8 cellular contexts compared by ENCODE assay signal in the genomic region with DNA sequence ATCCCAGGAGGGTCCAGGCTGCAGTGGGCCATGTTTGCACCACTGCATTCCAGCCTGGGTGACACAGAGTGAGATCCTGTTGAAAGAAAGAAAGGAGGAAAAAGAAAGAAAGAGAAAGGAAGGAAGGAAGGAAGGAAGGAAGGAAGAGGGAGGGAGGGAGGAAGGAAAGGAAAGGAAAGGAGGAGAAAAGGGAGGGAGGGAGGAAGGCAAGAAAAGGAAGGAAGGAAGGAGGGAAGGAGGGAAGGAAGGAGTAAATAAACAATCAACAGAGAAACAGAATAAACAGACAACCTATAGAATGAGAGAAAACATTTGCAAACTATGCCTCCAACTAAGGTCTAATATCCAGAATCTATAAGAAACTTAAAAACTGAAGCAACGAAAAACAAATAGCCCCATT. TPM values are rescaled to one million over a fixed set of nuclear protein-coding genes. Genes with fewer than 3 reads are reported as not detected.
"Had no signal": no experiment of that assay in that cellular context is flagged by ENCODE, and none has a peak within 500 bp of the region (broad histone marks: within the 10 kb centered on the region; RNA-seq: fewer than 3 reads in every experiment).

No MANE protein-coding gene starts in this region.

- FAIRE-seq: HTR-8/SVneo, K562 had no signal

- H3K9ac ChIP-seq: KMS-11 had no signal

- H3K27ac ChIP-seq: HL-60, KMS-11 had no signal

- H3K4me3 ChIP-seq: K562 had no signal

- H3K4me2 ChIP-seq: KMS-11 had no signal

- ATAC-seq: K562 had no signal

- DNase-seq: IMR-90, KBM-7, KG1 had no signal

RNA-seq across cellular contexts. Expression of a gene that starts 11.6 kb away (rescaled TPM):
- total RNA-seq: HT-29, IMR-90 had no signal
- polyA plus RNA-seq: IMR-90 had no signal
